ENCODE assay signal across 16 cellular contexts in genomic region chr2:160465406-160465805, GRCh38. TPM values are rescaled to one million over a fixed set of nuclear protein-coding genes. Genes with fewer than 3 reads are reported as not detected.
A peak's percentile ranks its signal among the peaks of the same experiment; 100 is the strongest.
DNase-seq lines count a peak whose midpoint lies in the region; ATAC-seq and TF ChIP-seq lines count a peak whose summit lies in the region.
"Had no signal": no experiment of that assay in that cellular context is flagged by ENCODE, and none has a peak within 500 bp of the region (broad histone marks: within the 10 kb centered on the region; RNA-seq: fewer than 3 reads in every experiment).

No MANE protein-coding gene starts in this region.

- ATAC-seq in activated T-cell treated with anti-CD3 and anti-CD28 coated beads, Interleukin-2, amount 50 U/mL, for 4 hours = peak; percentile 71 to 74
- peak; percentile 91 for ATAC-seq in stimulated activated effector memory CD8-positive, alpha-beta T cell treated with anti-CD3 and anti-CD28 coated beads, Interleukin-12 subunit alpha, Interleukin-12 subunit beta, amount 100 ng/mL, for 72 hours
- ATAC-seq in WTC11 (no peak), GM18519 (IDR thresholded peaks at IDR 0.05; ENCODE audit: low FRiP score, unreplicated experiment) (no peak)
- ATAC-seq: left cardiac atrium had no signal

- POLR2A ChIA-PET in WTC11 (lab: Charles Lee) = no interaction called here

- TF ChIP-seq CTCF in NB4 (IDR thresholded peaks at IDR 0.05; ENCODE audit: low read depth, low read length) (no peak), fibroblast of mammary gland (conservative IDR thresholded peaks at IDR 0.05; ENCODE audit: control insufficient read depth, insufficient read depth, low read depth, low read length) (no peak), WTC11 (IDR thresholded peaks at IDR 0.05) (no peak)

- H3K27me3 Mint-ChIP-seq in activated T-cell treated with anti-CD3 and anti-CD28 coated beads, Interleukin-2, amount 50 U/mL, for 4 hours (ENCODE audit: low read depth) = no peaks in the 10 kb centered on the region
- H3K27me3 Mint-ChIP-seq in WTC11 (ENCODE audit: low read depth) = no peaks in the 10 kb centered on the region

- H3K27ac Mint-ChIP-seq in stimulated activated effector memory CD8-positive, alpha-beta T cell treated with anti-CD3 and anti-CD28 coated beads, Interleukin-12 subunit alpha, Interleukin-12 subunit beta, amount 100 ng/mL, for 72 hours = peak overlapping the region; percentile 55
- H3K27ac Mint-ChIP-seq in WTC11 = no peak overlapping the region

- H3K4me3 Mint-ChIP-seq in activated T-cell treated with anti-CD3 and anti-CD28 coated beads, Interleukin-2, amount 50 U/mL, for 4 hours = peak overlapping the region; percentile 33
- H3K4me3 Mint-ChIP-seq in stimulated activated effector memory CD8-positive, alpha-beta T cell treated with anti-CD3 and anti-CD28 coated beads, Interleukin-12 subunit alpha, Interleukin-12 subunit beta, amount 100 ng/mL, for 72 hours = peak overlapping the region; percentile 15
- H3K4me3 Mint-ChIP-seq in WTC11 = no peak overlapping the region

- no peaks in the 10 kb centered on the region for H3K9me3 Mint-ChIP-seq in activated T-cell treated with anti-CD3 and anti-CD28 coated beads, Interleukin-2, amount 50 U/mL, for 4 hours
- H3K9me3 Mint-ChIP-seq in stimulated activated effector memory CD8-positive, alpha-beta T cell treated with anti-CD3 and anti-CD28 coated beads, Interleukin-12 subunit alpha, Interleukin-12 subunit beta, amount 100 ng/mL, for 72 hours = no peaks in the 10 kb centered on the region
- H3K9me3 Mint-ChIP-seq in WTC11 = no peaks in the 10 kb centered on the region

- H3K4me3 ChIP-seq in NB4 (ENCODE audit: low read depth, low read length) (no peak overlapping the region), fibroblast of mammary gland (ENCODE audit: control insufficient read depth, low read depth, low read length) (no peak overlapping the region)
- H3K4me3 ChIP-seq: Peyer's patch, spleen, vagina had no signal

- no peak for DNase-seq in activated T-cell treated with anti-CD3 and anti-CD28 coated beads, Interleukin-2, amount 50 U/mL, for 4 hours
- DNase-seq in activated T-cell treated with anti-CD3 and anti-CD28 coated beads, Interleukin-2, amount 50 U/mL, for 1 hour = no peak
- DNase-seq in NB4 (ENCODE audit: low read depth) (peak; percentile 14), fibroblast of mammary gland (ENCODE audit: low read depth) (peak; percentile 38), SKM-1 (lab: John Stamatoyannopoulos, UW; ENCODE audit: unreplicated experiment) (no peak), WTC11 (ENCODE audit: low spot score) (no peak)
- DNase-seq in stimulated activated effector memory CD8-positive, alpha-beta T cell treated with anti-CD3 and anti-CD28 coated beads, Interleukin-12 subunit alpha, Interleukin-12 subunit beta, amount 100 ng/mL, for 72 hours (ENCODE audit: low spot score in 2 of 2) = no peak
- DNase-seq: left cardiac atrium; NCI-H1048; NCI-H2171; NCI-H82; Peyer's patch; spleen; stimulated activated naive CD4-positive, alpha-beta T cell treated with Interleukin-2 at 50 U/mL for 16 hours had no signal

- H3K4me1 Mint-ChIP-seq in activated T-cell treated with anti-CD3 and anti-CD28 coated beads, Interleukin-2, amount 50 U/mL, for 4 hours (ENCODE audit: low read depth) = peaks cover 70% of the 10 kb centered on the region
- H3K4me1 Mint-ChIP-seq in stimulated activated effector memory CD8-positive, alpha-beta T cell treated with anti-CD3 and anti-CD28 coated beads, Interleukin-12 subunit alpha, Interleukin-12 subunit beta, amount 100 ng/mL, for 72 hours = peaks cover 59% of the 10 kb centered on the region
- H3K4me1 Mint-ChIP-seq in WTC11 = peaks cover 32% of the 10 kb centered on the region

- CTCF ChIA-PET in WTC11 (lab: Charles Lee) = interaction anchor here (0.6 to 1.1 kb wide), 2 partner anchors 20 to 505 kb away, joined by 3 read pairs; no protein-coding TSS in a partner anchor

- no peaks in the 10 kb centered on the region for H3K36me3 Mint-ChIP-seq in activated T-cell treated with anti-CD3 and anti-CD28 coated beads, Interleukin-2, amount 50 U/mL, for 4 hours (ENCODE audit: insufficient read depth)
- no peaks in the 10 kb centered on the region for H3K36me3 Mint-ChIP-seq in stimulated activated effector memory CD8-positive, alpha-beta T cell treated with anti-CD3 and anti-CD28 coated beads, Interleukin-12 subunit alpha, Interleukin-12 subunit beta, amount 100 ng/mL, for 72 hours
- no peaks in the 10 kb centered on the region for H3K36me3 Mint-ChIP-seq in WTC11

- TF ChIP-seq POLR2A in NB4 (IDR thresholded peaks at IDR 0.05; ENCODE audit: extremely low read depth, insufficient read length) = no peak

TF ChIP-seq in WTC11, 78 proteins besides CTCF, POLR2A, EP300 and RAD21:
- no peak for TF ChIP-seq KAT7 (CRISPR knock-in tag; IDR thresholded peaks at IDR 0.05; ENCODE audit: borderline replicate concordance)
- no peak for TF ChIP-seq EMX1 (CRISPR knock-in tag; IDR thresholded peaks at IDR 0.05)
- TF ChIP-seq, protein P1, sequence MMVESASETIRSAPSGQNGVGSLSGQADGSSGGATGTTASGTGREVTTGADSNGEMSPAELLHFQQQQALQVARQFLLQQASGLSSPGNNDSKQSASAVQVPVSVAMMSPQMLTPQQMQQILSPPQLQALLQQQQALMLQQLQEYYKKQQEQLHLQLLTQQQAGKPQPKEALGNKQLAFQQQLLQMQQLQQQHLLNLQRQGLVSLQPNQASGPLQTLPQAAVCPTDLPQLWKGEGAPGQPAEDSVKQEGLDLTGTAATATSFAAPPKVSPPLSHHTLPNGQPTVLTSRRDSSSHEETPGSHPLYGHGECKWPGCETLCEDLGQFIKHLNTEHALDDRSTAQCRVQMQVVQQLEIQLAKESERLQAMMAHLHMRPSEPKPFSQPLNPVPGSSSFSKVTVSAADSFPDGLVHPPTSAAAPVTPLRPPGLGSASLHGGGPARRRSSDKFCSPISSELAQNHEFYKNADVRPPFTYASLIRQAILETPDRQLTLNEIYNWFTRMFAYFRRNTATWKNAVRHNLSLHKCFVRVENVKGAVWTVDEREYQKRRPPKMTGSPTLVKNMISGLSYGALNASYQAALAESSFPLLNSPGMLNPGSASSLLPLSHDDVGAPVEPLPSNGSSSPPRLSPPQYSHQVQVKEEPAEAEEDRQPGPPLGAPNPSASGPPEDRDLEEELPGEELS (CRISPR knock-in tag; IDR thresholded peaks at IDR 0.05) = no peak
- TF ChIP-seq, protein P2, sequence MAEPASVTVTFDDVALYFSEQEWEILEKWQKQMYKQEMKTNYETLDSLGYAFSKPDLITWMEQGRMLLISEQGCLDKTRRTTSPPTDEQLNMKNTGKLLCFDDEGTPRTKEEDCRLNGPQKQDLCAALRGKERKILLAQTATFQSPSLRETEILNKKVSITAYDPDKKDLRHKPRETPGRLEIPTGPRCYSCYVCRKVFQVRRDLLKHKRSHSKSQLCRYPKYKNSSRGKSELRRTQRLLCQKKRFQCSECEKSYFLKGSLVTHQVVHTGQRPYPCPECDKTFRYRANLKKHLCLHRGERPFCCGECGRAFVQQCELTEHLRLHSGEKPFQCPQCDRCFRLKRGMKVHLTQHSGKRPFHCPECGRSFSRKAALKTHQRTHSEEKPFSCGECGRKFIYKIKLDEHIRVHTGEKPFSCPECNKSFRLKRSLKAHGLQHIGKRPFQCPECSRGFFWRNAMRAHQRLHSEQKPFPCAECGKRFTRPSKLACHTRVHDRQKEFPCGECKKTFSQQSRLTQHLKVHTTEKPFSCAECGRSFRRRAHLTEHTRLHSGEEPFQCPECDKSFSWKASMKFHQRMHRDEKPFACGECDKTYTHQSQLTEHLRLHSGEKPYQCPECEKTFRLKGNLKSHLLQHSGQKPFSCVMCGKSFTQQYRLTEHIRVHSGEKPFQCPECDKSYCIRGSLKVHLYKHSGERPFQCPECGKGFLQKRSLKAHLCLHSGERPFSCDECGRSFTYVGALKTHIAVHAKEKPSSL (CRISPR knock-in tag; conservative IDR thresholded peaks at IDR 0.05) = no peak
- TF ChIP-seq SOX15 (CRISPR knock-in tag; IDR thresholded peaks at IDR 0.05) = no peak
- TF ChIP-seq RORB (CRISPR knock-in tag; IDR thresholded peaks at IDR 0.05) = no peak
- no peak for TF ChIP-seq JUN (CRISPR knock-in tag; IDR thresholded peaks at IDR 0.05)
- no peak for TF ChIP-seq E2F1 (CRISPR knock-in tag; IDR thresholded peaks at IDR 0.05)
- no peak for TF ChIP-seq CBFB (CRISPR knock-in tag; IDR thresholded peaks at IDR 0.05; ENCODE audit: low read depth)
- TF ChIP-seq CREB1 (CRISPR knock-in tag; IDR thresholded peaks at IDR 0.05) = no peak
- no peak for TF ChIP-seq SP1 (CRISPR knock-in tag; conservative IDR thresholded peaks at IDR 0.05)
- no peak for TF ChIP-seq OVOL2 (CRISPR knock-in tag; IDR thresholded peaks at IDR 0.05; ENCODE audit: borderline replicate concordance)
- TF ChIP-seq TP53 (CRISPR knock-in tag; IDR thresholded peaks at IDR 0.05) = no peak
- no peak for TF ChIP-seq TEAD1 (CRISPR knock-in tag; IDR thresholded peaks at IDR 0.05)

RNA-seq across cellular contexts. Expression of gene RBMS1, which starts 28.2 kb away (rescaled TPM):
- 10 to 100 TPM; 47.1 to 63.4 (median 56.3) TPM for total RNA-seq in activated T-cell treated with anti-CD3 and anti-CD28 coated beads, Interleukin-2, amount 50 U/mL, for 4 hours
- 53.1 to 56.3 TPM (median 54.3 TPM) in 3 replicates for total RNA-seq in WTC11 (2021)

Comparison
In these comparisons a context has a peak if more than half of its experiments do, and no peak if none do; other contexts are left out.
1. ATAC-seq: peak in activated T-cell treated with anti-CD3 and anti-CD28 coated beads, Interleukin-2, amount 50 U/mL, for 4 hours (2 of 2) and stimulated activated effector memory CD8-positive, alpha-beta T cell treated with anti-CD3 and anti-CD28 coated beads, Interleukin-12 subunit alpha, Interleukin-12 subunit beta, amount 100 ng/mL, for 72 hours (single experiment); none in WTC11 (single experiment) and GM18519 (single experiment).
2. DNase-seq: peak in NB4 (single experiment) and fibroblast of mammary gland (single experiment); none in activated T-cell treated with anti-CD3 and anti-CD28 coated beads, Interleukin-2, amount 50 U/mL, for 4 hours (single experiment), activated T-cell treated with anti-CD3 and anti-CD28 coated beads, Interleukin-2, amount 50 U/mL, for 1 hour (single experiment), stimulated activated effector memory CD8-positive, alpha-beta T cell treated with anti-CD3 and anti-CD28 coated beads, Interleukin-12 subunit alpha, Interleukin-12 subunit beta, amount 100 ng/mL, for 72 hours (0 of 2), SKM-1 (single experiment) and WTC11 (single experiment).